9 cellular contexts compared by ENCODE assay signal in genomic region chr13:33110713-33111413, GRCh38.
DNase-seq lines count a peak whose midpoint lies in the region; ATAC-seq and TF ChIP-seq lines count a peak whose summit lies in the region.
"Had no signal": no experiment of that assay in that cellular context is flagged by ENCODE, and none has a peak within 500 bp of the region (broad histone marks: within the 10 kb centered on the region; RNA-seq: fewer than 3 reads in every experiment).

No MANE protein-coding gene starts in this region.

- H3K4me3 ChIP-seq in GM23248 (no peak overlapping the region), brain microvascular endothelial cell (ENCODE audit: low read depth, low read length) (no peak overlapping the region), muscle layer of duodenum (ENCODE audit: low read depth in 1 of 2, low read length in 2 of 2) (no peak overlapping the region)

- peak overlapping the region; percentile 6; the same call in 1 of the 2 replicates for H3K9ac ChIP-seq in GM23248

- peak; percentile 43 for DNase-seq in EH (ENCODE audit: low read depth)
- DNase-seq in GM23248 = peak; percentile 52
- DNase-seq in brain microvascular endothelial cell = no peak
- DNase-seq in epidermal melanocyte (ENCODE audit: insufficient read length, low spot score) = no peak
- DNase-seq in activated CD8-positive, alpha-beta memory T cell treated with anti-CD3 and anti-CD28 coated beads, Interleukin-2, amount 10 ng/mL, durations not matched to agents 7 days and 5 days = no peak
- no peak for DNase-seq in foreskin keratinocyte
- no peak for DNase-seq in OCI-M1 (lab: John Stamatoyannopoulos, UW)

- H3K27ac Mint-ChIP-seq in activated CD8-positive, alpha-beta memory T cell treated with anti-CD3 and anti-CD28 coated beads, Interleukin-2, amount 10 ng/mL, durations not matched to agents 7 days and 5 days = no peak overlapping the region

- H2AFZ ChIP-seq in GM23248 = no peak overlapping the region

- H3K4me1 Mint-ChIP-seq in activated CD8-positive, alpha-beta memory T cell treated with anti-CD3 and anti-CD28 coated beads, Interleukin-2, amount 10 ng/mL, durations not matched to agents 7 days and 5 days = no peaks in the 10 kb centered on the region
- H3K4me1 Mint-ChIP-seq: CD4-positive, alpha-beta memory T cell had no signal

- 40 to 41% methylated on average over 14 of the region's 14 CpGs for WGBS in GM23248 (ENCODE audit: low coverage in 1 of 2, low lambda C conversion rate in 2 of 2, missing lambda C conversion rate in 2 of 2), 2 experiments

- ATAC-seq in activated CD8-positive, alpha-beta memory T cell treated with anti-CD3 and anti-CD28 coated beads, Interleukin-2, amount 10 ng/mL, durations not matched to agents 7 days and 5 days = no peak
- no peak for ATAC-seq in foreskin keratinocyte

- no peaks in the 10 kb centered on the region for H3K36me3 Mint-ChIP-seq in activated CD8-positive, alpha-beta memory T cell treated with anti-CD3 and anti-CD28 coated beads, Interleukin-2, amount 10 ng/mL, durations not matched to agents 7 days and 5 days
- H3K36me3 Mint-ChIP-seq: CD4-positive, alpha-beta memory T cell had no signal

- no peak overlapping the region for H3K4me2 ChIP-seq in GM23248 (ENCODE audit: unreplicated experiment)

- in situ Hi-C loops in GM23248 (cut with MboI) (no loop called here), brain microvascular endothelial cell (cut with HindIII; ENCODE audit: low pct_ligation_motif_present, low sequenced_read_pairs) (no loop called here)

- peaks cover 51% of the 10 kb centered on the region for H3K4me1 ChIP-seq in GM23248 (ENCODE audit: insufficient read depth)
- H3K4me1 ChIP-seq in muscle layer of duodenum (ENCODE audit: control insufficient read depth in 1 of 2, insufficient read depth in 2 of 2, low read length in 2 of 2) = peaks cover 23 to 88% of the 10 kb centered on the region in 2 donors
- no peaks in the 10 kb centered on the region for H3K4me1 ChIP-seq in foreskin keratinocyte

- H3K27me3 ChIP-seq in GM23248 (replicated peaks; ENCODE audit: insufficient read depth) (no peaks in the 10 kb centered on the region), brain microvascular endothelial cell (replicated peaks) (no peaks in the 10 kb centered on the region), muscle layer of duodenum (ENCODE audit: low read depth, low read length) (no peaks in the 10 kb centered on the region), foreskin keratinocyte (no peaks in the 10 kb centered on the region)

- no peaks in the 10 kb centered on the region for H4K20me1 ChIP-seq in GM23248 (ENCODE audit: insufficient read depth)

- H3K36me3 ChIP-seq in GM23248 (ENCODE audit: low read depth) (peaks cover 19% of the 10 kb centered on the region), brain microvascular endothelial cell (replicated peaks) (peaks cover 92% of the 10 kb centered on the region), muscle layer of duodenum (ENCODE audit: control insufficient read depth in 1 of 2, insufficient read depth in 2 of 2, low read length in 2 of 2) (peaks cover 48 to 52% of the 10 kb centered on the region in 2 donors)

- peaks cover 12% of the 10 kb centered on the region for H3K27me3 Mint-ChIP-seq in activated CD8-positive, alpha-beta memory T cell treated with anti-CD3 and anti-CD28 coated beads, Interleukin-2, amount 10 ng/mL, durations not matched to agents 7 days and 5 days

- H3K79me2 ChIP-seq in GM23248 (ENCODE audit: insufficient read depth) = no peaks in the 10 kb centered on the region

- TF ChIP-seq CTCF in brain microvascular endothelial cell (IDR thresholded peaks at IDR 0.05; ENCODE audit: low read depth, low read length, missing control alignments) (no peak), foreskin keratinocyte (conservative IDR thresholded peaks at IDR 0.05) (no peak)

- H3K27ac ChIP-seq in GM23248 (peak overlapping the region; percentile 69), brain microvascular endothelial cell (peak overlapping the region; percentile 60), muscle layer of duodenum (ENCODE audit: low read length) (peak overlapping the region; percentile 11), foreskin keratinocyte (no peak overlapping the region)

- H3K4me3 Mint-ChIP-seq in activated CD8-positive, alpha-beta memory T cell treated with anti-CD3 and anti-CD28 coated beads, Interleukin-2, amount 10 ng/mL, durations not matched to agents 7 days and 5 days = no peak overlapping the region
- H3K4me3 Mint-ChIP-seq: CD4-positive, alpha-beta memory T cell had no signal

- H3K9me3 ChIP-seq in GM23248 (ENCODE audit: low read depth) = no peaks in the 10 kb centered on the region
- no peaks in the 10 kb centered on the region for H3K9me3 ChIP-seq in muscle layer of duodenum (ENCODE audit: control insufficient read depth in 1 of 2, low read length in 2 of 2)

- CTCF ChIA-PET in activated CD8-positive, alpha-beta memory T cell treated with anti-CD3 and anti-CD28 coated beads, Interleukin-2, amount 10 ng/mL, durations not matched to agents 7 days and 5 days (lab: Charles Lee) = no interaction called here

- no peaks in the 10 kb centered on the region for H3K9me2 ChIP-seq in GM23248 (ENCODE audit: insufficient read depth)

- no peaks in the 10 kb centered on the region for H3K9me3 Mint-ChIP-seq in activated CD8-positive, alpha-beta memory T cell treated with anti-CD3 and anti-CD28 coated beads, Interleukin-2, amount 10 ng/mL, durations not matched to agents 7 days and 5 days (ENCODE audit: low read depth)
- H3K9me3 Mint-ChIP-seq: CD4-positive, alpha-beta memory T cell had no signal

- peaks cover 40% of the 10 kb centered on the region for H3F3A ChIP-seq in GM23248 (ENCODE audit: insufficient read depth)

Comparison
In these comparisons a context has a peak if more than half of its experiments do, and no peak if none do; other contexts are left out.
1. DNase-seq: peak in EH (single experiment) and GM23248 (single experiment); none in brain microvascular endothelial cell (single experiment), epidermal melanocyte (single experiment), activated CD8-positive, alpha-beta memory T cell treated with anti-CD3 and anti-CD28 coated beads, Interleukin-2, amount 10 ng/mL, durations not matched to agents 7 days and 5 days (single experiment), foreskin keratinocyte (0 of 2) and OCI-M1 (single experiment).